ENCODE assay signal across 8 cellular contexts in the genomic region with DNA sequence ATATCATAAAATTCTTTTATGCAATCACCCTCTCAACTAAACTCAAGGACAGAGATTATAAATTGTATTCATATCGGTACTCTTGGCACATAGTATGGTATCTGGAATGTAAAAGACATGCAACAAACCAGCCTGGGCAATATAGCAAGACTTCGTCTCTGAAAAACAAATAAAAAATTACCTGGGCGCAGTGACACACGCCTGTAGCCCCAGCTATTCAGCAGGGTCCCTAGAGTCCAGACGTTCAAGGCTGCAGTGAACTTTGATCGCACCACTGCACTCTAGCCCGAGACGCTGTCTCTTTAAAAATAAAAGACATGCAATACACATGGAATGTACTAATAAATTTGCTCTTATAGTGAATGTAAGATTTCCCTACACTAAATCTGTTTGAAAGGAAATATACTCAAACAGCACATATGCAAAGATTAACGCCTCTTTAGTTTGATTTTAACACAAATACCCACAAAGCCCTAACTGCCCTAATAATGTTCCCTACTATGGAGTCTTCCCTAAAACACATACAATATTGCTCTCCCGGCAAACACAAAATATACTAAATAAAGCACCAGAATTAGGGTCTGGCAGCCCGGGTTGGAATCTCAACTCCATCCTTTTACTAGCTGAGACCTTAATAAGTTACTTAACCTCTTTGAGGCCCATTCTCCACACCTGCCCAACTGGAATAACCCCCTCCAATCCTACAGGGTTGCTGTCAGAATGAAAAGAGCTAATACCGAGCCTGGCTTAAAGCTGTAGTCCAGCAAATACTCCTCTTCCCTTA. TPM values are rescaled to one million over a fixed set of nuclear protein-coding genes. Genes with fewer than 3 reads are reported as not detected.
DNase-seq lines count a peak whose midpoint lies in the region; ATAC-seq, FAIRE-seq and TF ChIP-seq lines count a peak whose summit lies in the region.

No MANE protein-coding gene starts in this region.

- peak overlapping the region; percentile 90 for H3K4me3 Mint-ChIP-seq in astrocyte (ENCODE audit: unreplicated experiment)

- H3K27me3 ChIP-seq in heart left ventricle (no peaks in the 10 kb centered on the region), astrocyte (ENCODE audit: insufficient read depth, low read length) (no peaks in the 10 kb centered on the region), right lobe of liver (no peaks in the 10 kb centered on the region), uterus (no peaks in the 10 kb centered on the region)

- H3K9me3 ChIP-seq in heart left ventricle (no peaks in the 10 kb centered on the region), astrocyte (ENCODE audit: insufficient read depth, low read depth, low read length) (no peaks in the 10 kb centered on the region), right lobe of liver (no peaks in the 10 kb centered on the region), uterus (no peaks in the 10 kb centered on the region)

- H3K79me2 ChIP-seq in astrocyte (ENCODE audit: insufficient read depth, low read length): no peaks in the 10 kb centered on the region

- intact Hi-C loops in heart left ventricle (cut with DNase I): loop anchor here in 1 of 10 donors (10.0 kb wide), 1 partner anchor 179 kb away; no protein-coding TSS in a partner anchor
- intact Hi-C loops in cardiac septum (cut with DNase I): no loop called here
- intact Hi-C loops in right lobe of liver (cut with DNase I): no loop called here
- intact Hi-C loops in uterus (cut with DNase I; ENCODE audit: low total_unique reads): no loop called here

- no peaks in the 10 kb centered on the region for H4K20me1 ChIP-seq in astrocyte (ENCODE audit: insufficient read depth, low read length)

- H3K4me2 ChIP-seq in astrocyte (ENCODE audit: low read length): peak overlapping the region; percentile 92

- peak overlapping the region; percentile 97 for H2AFZ ChIP-seq in astrocyte (ENCODE audit: low read depth, low read length)

- H3K36me3 ChIP-seq in heart left ventricle (no peaks in the 10 kb centered on the region), astrocyte (ENCODE audit: insufficient read depth, low read length) (no peaks in the 10 kb centered on the region), right lobe of liver (no peaks in the 10 kb centered on the region), uterus (no peaks in the 10 kb centered on the region)

- H3K4me1 Mint-ChIP-seq in astrocyte (ENCODE audit: low read depth, unreplicated experiment): peaks cover 3% of the 10 kb centered on the region

- H3K4me1 ChIP-seq in heart left ventricle (peaks cover 0 to 25% (median 12%) of the 10 kb centered on the region in 12 donors), astrocyte (ENCODE audit: insufficient read depth, low read length) (peaks cover 7% of the 10 kb centered on the region), right lobe of liver (peaks cover 0 to 10% (median 0%) of the 10 kb centered on the region in 4 donors), uterus (no peaks in the 10 kb centered on the region)

- TF ChIP-seq POLR2A in heart left ventricle (IDR thresholded peaks at IDR 0.05) (no peak), right lobe of liver (IDR thresholded peaks at IDR 0.05) (no peak), uterus (IDR thresholded peaks at IDR 0.05) (no peak)

- peaks cover 13% of the 10 kb centered on the region for H3K27me3 Mint-ChIP-seq in astrocyte (ENCODE audit: low read depth, unreplicated experiment)

- no peaks in the 10 kb centered on the region for H3K36me3 Mint-ChIP-seq in astrocyte (ENCODE audit: low read depth, unreplicated experiment)

- WGBS in heart left ventricle, 4 donors: 49 to 54% (median 52%) methylated on average over 12 of the region's 12 CpGs
- WGBS in right lobe of liver (ENCODE audit: insufficient coverage, low coverage, low lambda C conversion rate, missing lambda C conversion rate): 25% methylated on average over 12 of the region's 12 CpGs

- TF ChIP-seq CTCF in heart left ventricle (IDR thresholded peaks at IDR 0.05) (no peak), astrocyte (IDR thresholded peaks at IDR 0.05; ENCODE audit: insufficient read depth, low read depth, low read length) (no peak), right lobe of liver (IDR thresholded peaks at IDR 0.05) (no peak), uterus (IDR thresholded peaks at IDR 0.05) (no peak)

- H3K4me3 ChIP-seq in heart left ventricle (peak overlapping the region; percentile 65 to 94 (median 81)), astrocyte (ENCODE audit: insufficient read depth, low read depth, low read length) (peak overlapping the region; percentile 72), right lobe of liver (peak overlapping the region; percentile 56 to 73 (median 71)), uterus (peak overlapping the region; percentile 59 to 71)

- no peak for DNase-seq in heart left ventricle
- DNase-seq in cardiac septum (ENCODE audit: low spot score): no peak
- no peak for DNase-seq in astrocyte (ENCODE audit: low read depth)
- peak; percentile 35 to 70 (median 62) for DNase-seq in right lobe of liver
- DNase-seq in uterus: no peak
- DNase-seq in occipital lobe (lab: John Stamatoyannopoulos, UW): no peak

- H3K9me3 Mint-ChIP-seq in astrocyte (ENCODE audit: unreplicated experiment): no peaks in the 10 kb centered on the region

- FAIRE-seq in astrocyte (lab: Jason Lieb, UNC): no peak

- H3K27ac Mint-ChIP-seq in astrocyte (ENCODE audit: unreplicated experiment): no peak overlapping the region

- H3K27ac ChIP-seq in heart left ventricle (peak overlapping the region; percentile 60 to 94 (median 88)), astrocyte (ENCODE audit: low read depth, low read length) (no peak overlapping the region), right lobe of liver (peak overlapping the region; percentile 73 to 95 (median 92)), uterus (peak overlapping the region; percentile 78 to 85)

- no peak for ATAC-seq in heart left ventricle
- peak; percentile 14 to 50 (median 23) for ATAC-seq in right lobe of liver
- ATAC-seq in HG02885 (IDR thresholded peaks at IDR 0.05; ENCODE audit: poor library complexity, unreplicated experiment): no peak
- no peak for ATAC-seq in HG02884 (IDR thresholded peaks at IDR 0.05; ENCODE audit: unreplicated experiment)

- H3K9ac ChIP-seq in astrocyte (ENCODE audit: low read length): peak overlapping the region; percentile 75

RNA-seq across cellular contexts. Expression of a gene that starts 1.2 kb away (rescaled TPM):
- total RNA-seq in heart left ventricle (10 to 100 TPM; 11.8 to 24.9 (median 18.5) TPM), cardiac septum (14.8 TPM), astrocyte (2.6 and 3.6 TPM in 2 replicates), right lobe of liver (10 to 100 TPM; 34.5 to 58.2 (median 46.7) TPM), uterus (10 to 100 TPM in 3 of 4 donors, 1 to 10 TPM in 1; 5.9 to 50.9 (median 36.3) TPM), occipital lobe (72.1 TPM)
- 10 to 100 TPM in 1 of 2 donors, 1 to 10 TPM in 1; 7.0 to 15.6 TPM for polyA plus RNA-seq in heart left ventricle

Comparison
In these comparisons a context has a peak if more than half of its experiments do, and no peak if none do; other contexts are left out.
1. ATAC-seq: peak in right lobe of liver (4 of 4); none in heart left ventricle (0 of 4), HG02885 (single experiment) and HG02884 (single experiment).
2. DNase-seq: peak in right lobe of liver (3 of 3); none in heart left ventricle (0 of 5), cardiac septum (single experiment), astrocyte (single experiment), uterus (0 of 2) and occipital lobe (single experiment).
3. Peak in every context shown above with its lines, with median percentiles within 50 percentile points of each other: H3K4me3 ChIP-seq.